In genomic region chr1:234325878-234326492, GRCh38 we compare ENCODE assay signal across 8 cellular contexts. TPM values are rescaled to one million over a fixed set of nuclear protein-coding genes. Genes with fewer than 3 reads are reported as not detected.
A peak's percentile ranks its signal among the peaks of the same experiment; 100 is the strongest.
DNase-seq lines count a peak whose midpoint lies in the region; ATAC-seq and TF ChIP-seq lines count a peak whose summit lies in the region.

No MANE protein-coding gene starts in this region.

- H4K20me1 ChIP-seq in Loucy (ENCODE audit: insufficient read depth, low read length, poor library complexity, severe bottlenecking): no peaks in the 10 kb centered on the region

- no peak for TF ChIP-seq POLR2A in stomach (IDR thresholded peaks at IDR 0.05)

- H3K4me2 ChIP-seq in Loucy (ENCODE audit: low read depth, low read length, poor library complexity, severe bottlenecking): peak overlapping the region; percentile 72

- H3K9me3 ChIP-seq in Loucy (ENCODE audit: insufficient read depth, low read depth, low read length) (no peaks in the 10 kb centered on the region), stomach (no peaks in the 10 kb centered on the region)
- H3K9me3 ChIP-seq in effector memory CD4-positive, alpha-beta T cell (ENCODE audit: control insufficient read depth, low read length): no peaks in the 10 kb centered on the region

- no peak for DNase-seq in activated T-cell treated with anti-CD3 and anti-CD28 coated beads, Interleukin-2, amount 50 U/mL, for 24 hours
- DNase-seq in activated T-cell treated with anti-CD3 and anti-CD28 coated beads for 4 hours (no peak), stomach (no peak), NCI-H2029 (lab: John Stamatoyannopoulos, UW) (no peak)
- DNase-seq in effector memory CD4-positive, alpha-beta T cell: no peak
- no peak for DNase-seq in activated effector memory CD4-positive, alpha-beta T cell treated with anti-CD3 and anti-CD28 coated beads, Interleukin-2, amount 50 U/mL, for 16 hours

- peak overlapping the region; percentile 69 for H3K4me3 Mint-ChIP-seq in activated T-cell treated with anti-CD3 and anti-CD28 coated beads, Interleukin-2, amount 50 U/mL, for 24 hours

- no peak for TF ChIP-seq CTCF in Loucy (conservative IDR thresholded peaks at IDR 0.05; ENCODE audit: low read length)
- TF ChIP-seq CTCF in stomach (IDR thresholded peaks at IDR 0.05): no peak

- no peaks in the 10 kb centered on the region for H3K9me3 Mint-ChIP-seq in activated T-cell treated with anti-CD3 and anti-CD28 coated beads, Interleukin-2, amount 50 U/mL, for 24 hours

- peak overlapping the region; percentile 81 for H3K4me3 ChIP-seq in Loucy (ENCODE audit: low read length, poor library complexity, severe bottlenecking)
- peak overlapping the region; percentile 73 for H3K4me3 ChIP-seq in effector memory CD4-positive, alpha-beta T cell (ENCODE audit: insufficient read depth, low read depth, low read length, poor library complexity, severe bottlenecking)
- peak overlapping the region in 3 of 4 donors; percentile 16 to 32 (median 18) for H3K4me3 ChIP-seq in stomach

- no peak for ATAC-seq in HG02588 (IDR thresholded peaks at IDR 0.05; ENCODE audit: unreplicated experiment)

- peaks cover 19% of the 10 kb centered on the region for H3K4me1 Mint-ChIP-seq in activated T-cell treated with anti-CD3 and anti-CD28 coated beads, Interleukin-2, amount 50 U/mL, for 24 hours (ENCODE audit: low read depth)

- H3K9me2 ChIP-seq in Loucy (replicated peaks; ENCODE audit: low read depth, low read length): no peaks in the 10 kb centered on the region

- no peaks in the 10 kb centered on the region for H3K36me3 ChIP-seq in Loucy (ENCODE audit: insufficient read depth, low read length)
- no peaks in the 10 kb centered on the region for H3K36me3 ChIP-seq in effector memory CD4-positive, alpha-beta T cell (ENCODE audit: control insufficient read depth, insufficient read depth, low read length)
- no peaks in the 10 kb centered on the region for H3K36me3 ChIP-seq in stomach

- no peak for TF ChIP-seq EP300 in stomach (IDR thresholded peaks at IDR 0.05)

- H3K36me3 Mint-ChIP-seq in activated T-cell treated with anti-CD3 and anti-CD28 coated beads, Interleukin-2, amount 50 U/mL, for 24 hours (ENCODE audit: low read depth): no peaks in the 10 kb centered on the region

- H3K79me2 ChIP-seq in Loucy (ENCODE audit: insufficient read depth, low read length): no peaks in the 10 kb centered on the region

- no peak overlapping the region for H3K27ac Mint-ChIP-seq in activated T-cell treated with anti-CD3 and anti-CD28 coated beads, Interleukin-2, amount 50 U/mL, for 24 hours

- H3K27me3 Mint-ChIP-seq in activated T-cell treated with anti-CD3 and anti-CD28 coated beads, Interleukin-2, amount 50 U/mL, for 24 hours: peaks cover 49% of the 10 kb centered on the region

- intact Hi-C loops in stomach (cut with DNase I; ENCODE audit: low total_unique reads): loop anchor here (10.0 kb wide), 1 partner anchor 211 kb away; no protein-coding TSS in a partner anchor

- no peaks in the 10 kb centered on the region for H3F3A ChIP-seq in Loucy (ENCODE audit: low read depth)

- peaks cover 16% of the 10 kb centered on the region for H3K4me1 ChIP-seq in Loucy (ENCODE audit: insufficient read depth, low read length, poor library complexity, severe bottlenecking)
- no peaks in the 10 kb centered on the region for H3K4me1 ChIP-seq in effector memory CD4-positive, alpha-beta T cell (ENCODE audit: control insufficient read depth, insufficient read depth, low read length, poor library complexity, severe bottlenecking)
- peaks cover 0 to 13% (median 4%) of the 10 kb centered on the region in 4 donors for H3K4me1 ChIP-seq in stomach

- peak overlapping the region; percentile 95 for H2AFZ ChIP-seq in Loucy (ENCODE audit: low read length)

- H3K27me3 ChIP-seq in Loucy (ENCODE audit: insufficient read depth, low read length, poor library complexity, severe bottlenecking): no peaks in the 10 kb centered on the region
- H3K27me3 ChIP-seq in effector memory CD4-positive, alpha-beta T cell (replicated peaks; ENCODE audit: control insufficient read depth, insufficient read depth, low read length, poor library complexity, severe bottlenecking): no peaks in the 10 kb centered on the region
- peaks cover 0 to 40% (median 14%) of the 10 kb centered on the region in 3 donors for H3K27me3 ChIP-seq in stomach

- peak overlapping the region; percentile 75 for H3K9ac ChIP-seq in Loucy (ENCODE audit: low read depth, low read length, poor library complexity, severe bottlenecking)

- peak overlapping the region; percentile 44 for H3K27ac ChIP-seq in effector memory CD4-positive, alpha-beta T cell (ENCODE audit: insufficient read depth, low read length, poor library complexity, severe bottlenecking)
- H3K27ac ChIP-seq in stomach: no peak overlapping the region

- WGBS in stomach, 5 donors: 54 to 74% (median 59%) methylated on average over 7 of the region's 7 CpGs

RNA-seq across cellular contexts. Expression of gene COA6, which starts 47.3 kb away (rescaled TPM):
- 100 to 1,000 TPM in 1 of 5 donors, 10 to 100 TPM in 3, 1 to 10 TPM in 1; 8.1 to 167 (median 23.2) TPM for total RNA-seq in stomach
- 10 to 100 TPM; 72.0 to 85.2 (median 83.4) TPM for polyA plus RNA-seq in stomach

Comparison
In these comparisons a context has a peak if more than half of its experiments do, and no peak if none do; other contexts are left out.
1. H3K4me3 ChIP-seq: peak in every context shown above with its lines; median percentile 81 in Loucy; 73 in effector memory CD4-positive, alpha-beta T cell; 18 in stomach.